In the genomic region with DNA sequence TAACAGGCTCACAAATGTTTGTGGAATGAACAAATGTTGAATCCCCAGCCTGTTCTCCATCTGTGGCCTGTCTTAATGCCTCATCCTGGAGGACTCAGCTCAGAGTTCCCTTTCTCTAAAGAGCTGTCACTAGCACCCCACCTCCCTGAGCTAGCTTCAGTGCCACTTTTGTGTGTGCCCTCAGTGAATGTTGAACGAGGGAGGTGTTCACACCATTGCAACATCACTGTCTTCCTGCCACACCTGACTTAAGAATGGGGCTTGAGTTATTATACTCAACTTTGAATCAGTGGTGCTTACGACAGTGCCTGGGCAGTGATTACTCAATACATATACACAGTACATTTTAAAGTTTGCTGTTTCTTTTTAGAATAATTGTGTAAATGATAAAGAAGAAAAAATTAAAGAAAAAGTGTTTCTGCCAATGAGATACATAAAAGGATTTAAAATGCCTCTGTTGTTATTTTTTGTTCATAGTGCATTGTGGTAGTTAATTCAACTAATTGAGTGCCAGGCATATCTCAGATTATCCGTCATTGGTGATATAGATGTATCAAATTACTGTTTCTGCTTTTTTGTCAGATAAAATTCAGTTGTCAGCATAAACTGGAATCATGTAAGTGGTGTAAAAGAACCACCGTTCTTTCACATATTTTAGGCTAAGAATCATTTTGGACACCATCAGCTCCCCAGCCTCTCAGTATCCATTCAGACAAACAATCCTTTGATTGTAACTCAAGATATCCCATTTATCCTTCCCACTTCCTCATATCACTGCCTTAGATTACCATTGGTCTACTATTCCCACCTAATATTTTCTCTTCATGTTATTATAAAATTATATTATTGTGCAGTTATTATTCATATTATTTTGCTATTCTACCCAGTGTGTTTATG, we compare ENCODE assay signal across 15 cellular contexts.
DNase-seq lines count a peak whose midpoint lies in the region; ATAC-seq and TF ChIP-seq lines count a peak whose summit lies in the region.
"Had no signal": no experiment of that assay in that cellular context is flagged by ENCODE, and none has a peak within 500 bp of the region (broad histone marks: within the 10 kb centered on the region; RNA-seq: fewer than 3 reads in every experiment).

No MANE protein-coding gene starts in this region.

- no TSS peak for BruUV-seq in PC-9 (replicated peaks; lab: Mats Ljungman, UMichigan)

- ATAC-seq in foreskin keratinocyte, result peak; percentile 75

- peaks cover 20% of the 10 kb centered on the region; the same call in 1 of the 2 replicates for H3F3A ChIP-seq in PC-9 (ENCODE audit: insufficient read depth, low read depth)

- H3K4me2 ChIP-seq in PC-9, result peak overlapping the region; percentile 71
- H3K4me2 ChIP-seq: neural progenitor cell had no signal

- intact Hi-C loops in PC-9 (cut with micrococcal nuclease; ENCODE audit: unreplicated experiment), result loop anchor here (1.0 kb wide), 1 partner anchor 78 kb away; no protein-coding TSS in a partner anchor

- no peaks in the 10 kb centered on the region for H4K20me1 ChIP-seq in PC-9 (ENCODE audit: insufficient read depth)

- POLR2A ChIA-PET in PC-9 (lab: Charles Lee; ENCODE audit: unreplicated experiment), result no interaction called here
- POLR2A ChIA-PET in GM10248 (lab: Yijun Ruan, JAX), result no interaction called here

- CTCF ChIA-PET in PC-9 (lab: Charles Lee), result interaction anchor here (0.6 to 1.7 kb wide), 2 partner anchors 82 to 520 kb away, joined by 3 to 4 read pairs; no protein-coding TSS in a partner anchor
- CTCF ChIA-PET in GM10248 (lab: Yijun Ruan, JAX), result no interaction called here

- no peaks in the 10 kb centered on the region for H3K79me2 ChIP-seq in PC-9 (ENCODE audit: low read depth)

- H3K4me1 ChIP-seq in PC-9 (replicated peaks; ENCODE audit: insufficient read depth) (peaks cover 39% of the 10 kb centered on the region), foreskin keratinocyte (peaks cover 6% of the 10 kb centered on the region)

- H3K4me3 ChIP-seq in PC-9, result peak overlapping the region; percentile 40; the same call in 1 of the 2 replicates
- H3K4me3 ChIP-seq: neural progenitor cell, stomach had no signal

- no peak for TF ChIP-seq CTCF in PC-9 (conservative IDR thresholded peaks at IDR 0.05)
- no peak for TF ChIP-seq CTCF in foreskin keratinocyte (conservative IDR thresholded peaks at IDR 0.05)
- TF ChIP-seq CTCF in GM10248 (IDR thresholded peaks at IDR 0.05; ENCODE audit: control extremely low read depth, extremely low read depth, low read depth, missing control alignments), result no peak

- H3K27ac ChIP-seq in PC-9, result peak overlapping the region; percentile 89
- peak overlapping the region; percentile 23 for H3K27ac ChIP-seq in foreskin keratinocyte
- H3K27ac ChIP-seq: neural progenitor cell had no signal

- H3K9me2 ChIP-seq in PC-9 (ENCODE audit: insufficient read depth), result no peaks in the 10 kb centered on the region

- DNase-seq in Daoy (ENCODE audit: low read depth) (peak; percentile 2), PC-9 (peak; percentile 49 to 86), foreskin keratinocyte (peak; percentile 75 to 85), renal cortical epithelial cell (ENCODE audit: low read depth) (peak; percentile 81), NOMO-1 (lab: John Stamatoyannopoulos, UW; ENCODE audit: unreplicated experiment in 2 of 2) (no peak), GM10248 (ENCODE audit: extremely low spot score) (no peak)
- no peak for DNase-seq in activated CD4-positive, alpha-beta T cell treated with anti-CD3 and anti-CD28 coated beads, Interleukin-2, amount 50 U/mL, for 1 hour
- no peak for DNase-seq in stimulated activated CD4-positive, alpha-beta T cell treated with anti-CD3 and anti-CD28 coated beads, Interleukin-4, amount 100 ng/mL, for 1 hour
- DNase-seq: activated naive CD4-positive, alpha-beta T cell treated with anti-CD3 and anti-CD28 coated beads, Interleukin-2, amount 50 U/mL, for 16 hours; central memory CD4-positive, alpha-beta T cell; DMS79 treated with DMSO at 0.1 percent for 48 hours; head of caudate nucleus; RPMI8226; stomach had no signal

- H2AFZ ChIP-seq in PC-9, result peak overlapping the region; percentile 28; the same call in 1 of the 2 replicates

- 0 out of 2 replicates have a peak, but pooled peaks cover 4% of the 10 kb centered on the region for H3K9me3 ChIP-seq in PC-9 (ENCODE audit: insufficient read depth, low read depth)

- H3K36me3 ChIP-seq in PC-9 (ENCODE audit: low read depth), result no peaks in the 10 kb centered on the region
- H3K36me3 ChIP-seq: neural progenitor cell, stomach had no signal

- H3K27me3 ChIP-seq in PC-9 (ENCODE audit: insufficient read depth, low read depth), result no peaks in the 10 kb centered on the region
- no peaks in the 10 kb centered on the region for H3K27me3 ChIP-seq in foreskin keratinocyte
- H3K27me3 ChIP-seq: neural progenitor cell, stomach had no signal

Comparison
In these comparisons a context has a peak if more than half of its experiments do, and no peak if none do; other contexts are left out.
1. DNase-seq: peak in Daoy (single experiment), PC-9 (2 of 2), foreskin keratinocyte (2 of 2) and renal cortical epithelial cell (single experiment); none in NOMO-1 (0 of 2), activated CD4-positive, alpha-beta T cell treated with anti-CD3 and anti-CD28 coated beads, Interleukin-2, amount 50 U/mL, for 1 hour (single experiment), GM10248 (single experiment) and stimulated activated CD4-positive, alpha-beta T cell treated with anti-CD3 and anti-CD28 coated beads, Interleukin-4, amount 100 ng/mL, for 1 hour (single experiment).